Comparison of ENCODE assay signal across 11 cellular contexts in genomic region chr12:78210894-78211302, GRCh38.
A peak's percentile ranks its signal among the peaks of the same experiment; 100 is the strongest.
DNase-seq lines count a peak whose midpoint lies in the region; ATAC-seq and TF ChIP-seq lines count a peak whose summit lies in the region.
"Had no signal": no experiment of that assay in that cellular context is flagged by ENCODE, and none has a peak within 500 bp of the region (broad histone marks: within the 10 kb centered on the region; RNA-seq: fewer than 3 reads in every experiment).

No MANE protein-coding gene starts in this region.

- no peak overlapping the region for H3K9ac ChIP-seq in neuronal stem cell (ENCODE audit: low read depth, low read length, poor library complexity)

- no peaks in the 10 kb centered on the region for H3K9me3 Mint-ChIP-seq in osteocyte (ENCODE audit: unreplicated experiment)
- H3K9me3 Mint-ChIP-seq: WTC11 had no signal

- no peaks in the 10 kb centered on the region for H3K36me3 ChIP-seq in neuronal stem cell (replicated peaks in 1 of 2; ENCODE audit: control insufficient read depth in 2 of 2, insufficient read depth in 2 of 2, low read length in 2 of 2)
- H3K36me3 ChIP-seq: cardiac muscle cell had no signal

- ATAC-seq in HG02763 (IDR thresholded peaks at IDR 0.05; ENCODE audit: unreplicated experiment) = no peak
- ATAC-seq: GM12878 had no signal

- H3K9me3 ChIP-seq in neuronal stem cell (replicated peaks in 1 of 2; ENCODE audit: control insufficient read depth in 2 of 2, insufficient read depth in 1 of 2, low read depth in 1 of 2, low read length in 2 of 2) = no peaks in the 10 kb centered on the region

- no peak for TF ChIP-seq CTCF in choroid plexus epithelial cell (conservative IDR thresholded peaks at IDR 0.05; ENCODE audit: low read depth, low read length)
- no peak for TF ChIP-seq CTCF in osteocyte (IDR thresholded peaks at IDR 0.05)

- H3K27me3 ChIP-seq in neuronal stem cell (ENCODE audit: control insufficient read depth in 3 of 3, insufficient read depth in 3 of 3, low read depth in 1 of 3, low read length in 3 of 3) = no peaks in the 10 kb centered on the region
- H3K27me3 ChIP-seq: cardiac muscle cell had no signal

- peak overlapping the region; percentile 1 for H2BK15ac ChIP-seq in neuronal stem cell (ENCODE audit: low read length)

- no peak overlapping the region for H2BK12ac ChIP-seq in neuronal stem cell (ENCODE audit: low read length)

- H4K91ac ChIP-seq in neuronal stem cell (ENCODE audit: low read depth, low read length, poor library complexity) = no peak overlapping the region

- no CpG with 5 or more reads among the region's 4 CpGs for WGBS in neuronal stem cell (ENCODE audit: extremely low coverage in 2 of 2, insufficient read length in 2 of 2, insufficient replicate concordance in 1 of 2), 2 donors

- H3K27ac Mint-ChIP-seq in osteocyte (ENCODE audit: unreplicated experiment) = no peak overlapping the region
- H3K27ac Mint-ChIP-seq: WTC11 had no signal

- no peak overlapping the region for H3K4me3 Mint-ChIP-seq in osteocyte (ENCODE audit: unreplicated experiment)
- H3K4me3 Mint-ChIP-seq: WTC11 had no signal

- no peak overlapping the region for H3K18ac ChIP-seq in neuronal stem cell (ENCODE audit: low read length)

- H3K79me1 ChIP-seq in neuronal stem cell (ENCODE audit: low read depth, low read length) = no peaks in the 10 kb centered on the region

- H4K8ac ChIP-seq in neuronal stem cell (ENCODE audit: low read depth, low read length) = no peak overlapping the region

- peaks cover 5 to 7% of the 10 kb centered on the region in 2 donors for H3K4me1 ChIP-seq in neuronal stem cell (ENCODE audit: control insufficient read depth in 2 of 2, insufficient read depth in 1 of 2, low read depth in 1 of 2, low read length in 2 of 2)

- DNase-seq in EL (peak; percentile 85), NCI-H187 treated with DMSO at 0.1 percent for 48 hours (lab: John Stamatoyannopoulos, UW) (peak; percentile 12), choroid plexus epithelial cell (ENCODE audit: low read depth) (peak; percentile 91), neuronal stem cell (ENCODE audit: low spot score) (no peak), osteocyte (ENCODE audit: extremely low spot score, unreplicated experiment) (no peak), NCI-H526 (lab: John Stamatoyannopoulos, UW) (no peak), NOMO-1 (lab: John Stamatoyannopoulos, UW; ENCODE audit: unreplicated experiment in 2 of 2) (no peak)

- H3K4me3 ChIP-seq in choroid plexus epithelial cell (ENCODE audit: low read depth, low read length) (no peak overlapping the region), neuronal stem cell (ENCODE audit: low read length in 2 of 2) (no peak overlapping the region)
- H3K4me3 ChIP-seq: cardiac muscle cell, GM12878 had no signal

- no peak overlapping the region for H3K4ac ChIP-seq in neuronal stem cell (ENCODE audit: low read length)

- H3K27me3 Mint-ChIP-seq in osteocyte (ENCODE audit: unreplicated experiment) = no peaks in the 10 kb centered on the region

- no peak overlapping the region for H3K4me2 ChIP-seq in neuronal stem cell (ENCODE audit: insufficient read depth, low read length, poor library complexity, severe bottlenecking)

- H3K14ac ChIP-seq in neuronal stem cell (ENCODE audit: low read length) = no peak overlapping the region

- H3K27ac ChIP-seq in neuronal stem cell (replicated peaks; ENCODE audit: low read length) = no peak overlapping the region
- H3K27ac ChIP-seq: cardiac muscle cell had no signal

- H2AFZ ChIP-seq in neuronal stem cell (ENCODE audit: low read length) = peak overlapping the region; percentile 69

- H3K36me3 Mint-ChIP-seq in osteocyte (ENCODE audit: unreplicated experiment) = no peaks in the 10 kb centered on the region
- H3K36me3 Mint-ChIP-seq: WTC11 had no signal

- no peak overlapping the region for H3K23ac ChIP-seq in neuronal stem cell (ENCODE audit: low read depth, low read length, poor library complexity)

- H2BK5ac ChIP-seq in neuronal stem cell (ENCODE audit: low read length) = no peak overlapping the region

- H3K4me1 Mint-ChIP-seq in osteocyte (ENCODE audit: unreplicated experiment) = peaks cover 25% of the 10 kb centered on the region

- no peak overlapping the region for H2BK120ac ChIP-seq in neuronal stem cell (ENCODE audit: low read depth, low read length)

- H2AK5ac ChIP-seq in neuronal stem cell (ENCODE audit: low read depth, low read length) = no peak overlapping the region

Comparison
In these comparisons a context has a peak if more than half of its experiments do, and no peak if none do; other contexts are left out.
1. DNase-seq: peak in EL (single experiment), NCI-H187 treated with DMSO at 0.1 percent for 48 hours (single experiment) and choroid plexus epithelial cell (single experiment); none in neuronal stem cell (single experiment), osteocyte (single experiment), NCI-H526 (0 of 2) and NOMO-1 (0 of 2).